ENCODE assay signal across 22 cellular contexts in the genomic region with DNA sequence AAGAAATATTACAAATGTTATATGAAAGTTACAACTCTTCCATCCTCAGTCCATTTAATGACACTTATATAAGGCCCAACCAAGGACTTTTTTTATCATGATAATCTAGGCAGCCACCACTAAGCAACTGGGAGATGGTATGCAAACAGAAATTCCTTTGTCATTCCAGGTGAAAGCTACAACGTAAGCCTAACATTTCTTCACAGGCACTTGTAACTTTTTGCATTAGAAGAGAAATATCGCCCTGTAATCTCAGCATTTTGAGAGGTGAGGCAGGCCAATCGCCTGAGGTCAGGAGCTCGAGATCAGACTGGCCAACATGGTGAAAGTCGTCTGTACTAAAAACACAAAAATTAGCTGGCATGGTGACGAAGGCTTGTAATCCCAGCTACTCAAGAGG.
DNase-seq lines count a peak whose midpoint lies in the region; ATAC-seq and TF ChIP-seq lines count a peak whose summit lies in the region.
"Had no signal": no experiment of that assay in that cellular context is flagged by ENCODE, and none has a peak within 500 bp of the region (broad histone marks: within the 10 kb centered on the region; RNA-seq: fewer than 3 reads in every experiment).

No MANE protein-coding gene starts in this region.

- peaks cover 3% of the 10 kb centered on the region; the same call in 2 of the 3 replicates for H3K9me3 Mint-ChIP-seq in GM23338
- no peaks in the 10 kb centered on the region for H3K9me3 Mint-ChIP-seq in neural progenitor cell

- ATAC-seq in GM23338 (peak; percentile 61), heart right ventricle (no peak)
- ATAC-seq: K562, Panc1 had no signal

- H2AFZ ChIP-seq in GM23338, result no peak overlapping the region
- H2AFZ ChIP-seq in neural progenitor cell (replicated peaks), result peak overlapping the region; percentile 73

- no peaks in the 10 kb centered on the region; the same call in 1 of the 2 replicates for H3K4me1 ChIP-seq in GM23338 (ENCODE audit: insufficient read depth)
- peaks cover 10% of the 10 kb centered on the region for H3K4me1 ChIP-seq in HUES64 (ENCODE audit: insufficient read depth, low read length)
- no peaks in the 10 kb centered on the region for H3K4me1 ChIP-seq in neural progenitor cell
- H3K4me1 ChIP-seq in heart right ventricle, result no peaks in the 10 kb centered on the region

- H3K9ac ChIP-seq in HUES64 (ENCODE audit: low read depth, low read length), result no peak overlapping the region
- no peak overlapping the region for H3K9ac ChIP-seq in neural progenitor cell

- H3K27ac ChIP-seq in GM23338 (ENCODE audit: low read depth), result no peak overlapping the region
- peak overlapping the region; percentile 37; the same call in 1 of the 2 replicates for H3K27ac ChIP-seq in HUES64 (ENCODE audit: low read depth, low read length)
- H3K27ac ChIP-seq in neural progenitor cell, result no peak overlapping the region
- H3K27ac ChIP-seq in heart right ventricle, result no peak overlapping the region
- H3K27ac ChIP-seq: HL-60, RWPE1 had no signal

- WGBS in HUES64, result 37% methylated on average over 6 of the region's 6 CpGs
- WGBS in heart right ventricle, 2 donors, result 86 to 87% methylated on average over 6 of the region's 6 CpGs

- H3K36me3 Mint-ChIP-seq in GM23338 (ENCODE audit: low read depth) (no peaks in the 10 kb centered on the region), neural progenitor cell (no peaks in the 10 kb centered on the region)

- intact Hi-C loops in heart right ventricle (cut with DNase I), result no loop called here

- TF ChIP-seq CTCF in GM23338 (conservative IDR thresholded peaks at IDR 0.05; ENCODE audit: low read depth in 2 of 2) (no peak), neural progenitor cell (IDR thresholded peaks at IDR 0.05) (no peak), heart right ventricle (IDR thresholded peaks at IDR 0.05) (no peak)

- H3K4me3 ChIP-seq in GM23338 (no peak overlapping the region), HUES64 (ENCODE audit: low read length) (no peak overlapping the region), neural progenitor cell (no peak overlapping the region), heart right ventricle (no peak overlapping the region)
- H3K4me3 ChIP-seq: K562 had no signal

- H3K4me2 ChIP-seq in GM23338 (peak overlapping the region; percentile 15), neural progenitor cell (no peak overlapping the region)

- no peaks in the 10 kb centered on the region for H3F3A ChIP-seq in GM23338 (replicated peaks; ENCODE audit: low read depth)
- H3F3A ChIP-seq in neural progenitor cell (ENCODE audit: low read depth), result no peaks in the 10 kb centered on the region

- peaks cover 5% of the 10 kb centered on the region for H3K9me2 ChIP-seq in GM23338 (ENCODE audit: insufficient read depth)

- H3K79me2 ChIP-seq in GM23338 (replicated peaks; ENCODE audit: insufficient read depth) (no peaks in the 10 kb centered on the region), neural progenitor cell (ENCODE audit: low read depth) (no peaks in the 10 kb centered on the region)

- H3K27me3 ChIP-seq in GM23338 (ENCODE audit: insufficient read depth) (no peaks in the 10 kb centered on the region), HUES64 (ENCODE audit: insufficient read depth, low read length) (no peaks in the 10 kb centered on the region), neural progenitor cell (no peaks in the 10 kb centered on the region), heart right ventricle (no peaks in the 10 kb centered on the region)

- no peaks in the 10 kb centered on the region for H4K20me1 ChIP-seq in GM23338 (replicated peaks; ENCODE audit: insufficient read depth)
- no peaks in the 10 kb centered on the region for H4K20me1 ChIP-seq in neural progenitor cell (ENCODE audit: low read depth)

- H3K27me3 Mint-ChIP-seq in GM23338 (ENCODE audit: insufficient read depth, low read depth, poor library complexity) (no peaks in the 10 kb centered on the region), neural progenitor cell (ENCODE audit: insufficient read depth, low read depth) (no peaks in the 10 kb centered on the region)

- H3K36me3 ChIP-seq in GM23338 (ENCODE audit: insufficient read depth), result no peaks in the 10 kb centered on the region
- H3K36me3 ChIP-seq in HUES64 (ENCODE audit: insufficient read depth, low read length), result no peaks in the 10 kb centered on the region
- no peaks in the 10 kb centered on the region for H3K36me3 ChIP-seq in neural progenitor cell
- no peaks in the 10 kb centered on the region for H3K36me3 ChIP-seq in heart right ventricle

- DNase-seq in GM23338 (ENCODE audit: low spot score) (peak; percentile 67), iPS DF 19.7 (ENCODE audit: low read depth, low spot score) (peak; percentile 28), neural progenitor cell (ENCODE audit: low spot score) (no peak), NCI-H748 treated with DMSO at 0.1 percent for 48 hours (lab: John Stamatoyannopoulos, UW) (no peak), heart right ventricle (no peak), NCI-H524 treated with DMSO at 0.1 percent for 48 hours (lab: John Stamatoyannopoulos, UW) (no peak), dedifferentiated amniotic fluid mesenchymal stem cell (ENCODE audit: extremely low spot score) (no peak)
- DNase-seq: Calu3, DMS79 treated with DMSO at 0.1 percent for 48 hours, HCEC 1CT, Kasumi-1, NCI-H1092 treated with DMSO at 0.1 percent for 48 hours, NCI-H1436, NCI-H187 treated with DMSO at 0.1 percent for 48 hours, NCI-H2171 treated with DMSO at 0.1 percent for 48 hours, NCI-H524, SHP77 had no signal

- H3K4me3 Mint-ChIP-seq in GM23338 (no peak overlapping the region), neural progenitor cell (no peak overlapping the region)

- peaks cover 11% of the 10 kb centered on the region for H3K4me1 Mint-ChIP-seq in GM23338
- H3K4me1 Mint-ChIP-seq in neural progenitor cell, result no peaks in the 10 kb centered on the region

- H3K27ac Mint-ChIP-seq in GM23338 (peak overlapping the region; percentile 77), neural progenitor cell (no peak overlapping the region)

- H3K9me3 ChIP-seq in HUES64 (ENCODE audit: insufficient read depth, low read depth, low read length), result no peaks in the 10 kb centered on the region
- H3K9me3 ChIP-seq in neural progenitor cell (ENCODE audit: low read depth), result no peaks in the 10 kb centered on the region
- H3K9me3 ChIP-seq in heart right ventricle, result peaks cover 0 to 4% (median 0%) of the 10 kb centered on the region in 11 donors

TF ChIP-seq in GM23338, 12 proteins besides CTCF, POLR2A, EP300 and RAD21:
- TF ChIP-seq EZH2phosphoT487 (IDR thresholded peaks at IDR 0.05; ENCODE audit: unreplicated experiment) (no peak), NANOG (IDR thresholded peaks at IDR 0.05; ENCODE audit: borderline replicate concordance) (peak; percentile 54), POLR2AphosphoS5 (IDR thresholded peaks at IDR 0.05; ENCODE audit: low read depth) (no peak), ZNF331 (CRISPR knock-in tag; IDR thresholded peaks at IDR 0.05; ENCODE audit: low read depth) (no peak), STAT1 (IDR thresholded peaks at IDR 0.05; ENCODE audit: unreplicated experiment) (no peak)

Comparison
In these comparisons a context has a peak if more than half of its experiments do, and no peak if none do; other contexts are left out.
1. DNase-seq: peak in GM23338 (single experiment) and iPS DF 19.7 (single experiment); none in neural progenitor cell (single experiment), NCI-H748 treated with DMSO at 0.1 percent for 48 hours (single experiment), heart right ventricle (0 of 2), NCI-H524 treated with DMSO at 0.1 percent for 48 hours (single experiment) and dedifferentiated amniotic fluid mesenchymal stem cell (single experiment).